Comparison of ENCODE assay signal across 8 cellular contexts in genomic region chr3:66816110-66816761, GRCh38.
DNase-seq lines count a peak whose midpoint lies in the region; ATAC-seq, FAIRE-seq and TF ChIP-seq lines count a peak whose summit lies in the region.

No MANE protein-coding gene starts in this region.

- FAIRE-seq in G401.6 (lab: Jason Lieb, UNC) = peak; percentile 86

- TF ChIP-seq CTCF in natural killer cell (IDR thresholded peaks at IDR 0.05) = peak; percentile 69

- H3K36me3 Mint-ChIP-seq in natural killer cell = no peaks in the 10 kb centered on the region

- H3K27me3 ChIP-seq in effector memory CD4-positive, alpha-beta T cell (replicated peaks; ENCODE audit: control insufficient read depth, insufficient read depth, low read length, poor library complexity, severe bottlenecking) = no peaks in the 10 kb centered on the region

- no peak overlapping the region for H3K4me3 Mint-ChIP-seq in natural killer cell

- H3K9ac ChIP-seq in SK-N-MC (ENCODE audit: insufficient read length) = no peak overlapping the region

- ATAC-seq in GM21619 (IDR thresholded peaks at IDR 0.05; ENCODE audit: unreplicated experiment) (peak; percentile 71), natural killer cell (peak; percentile 72 to 77 (median 77))

- intact Hi-C loops in natural killer cell (cut with micrococcal nuclease) = loop anchor here (1.0 kb wide), 3 partner anchors 409 to 562 kb away; no protein-coding TSS in a partner anchor

- H3K4me1 ChIP-seq in effector memory CD4-positive, alpha-beta T cell (ENCODE audit: control insufficient read depth, insufficient read depth, low read length, poor library complexity, severe bottlenecking) = no peaks in the 10 kb centered on the region

- H3K9me3 Mint-ChIP-seq in natural killer cell = no peaks in the 10 kb centered on the region

- no peak overlapping the region for H3K27ac Mint-ChIP-seq in natural killer cell

- H3K9me3 ChIP-seq in SK-N-MC (ENCODE audit: low read depth, low read length) = no peaks in the 10 kb centered on the region
- H3K9me3 ChIP-seq in effector memory CD4-positive, alpha-beta T cell (ENCODE audit: control insufficient read depth, low read length) = no peaks in the 10 kb centered on the region

- peaks cover 2 to 25% of the 10 kb centered on the region in 2 donors for H3K27me3 Mint-ChIP-seq in natural killer cell (ENCODE audit: low read depth in 2 of 2)

- no peak overlapping the region for H3K4me3 ChIP-seq in SK-N-MC
- H3K4me3 ChIP-seq in effector memory CD4-positive, alpha-beta T cell (ENCODE audit: insufficient read depth, low read depth, low read length, poor library complexity, severe bottlenecking) = no peak overlapping the region

- H3K4me1 Mint-ChIP-seq in natural killer cell = no peaks in the 10 kb centered on the region

- H3K27ac ChIP-seq in SK-N-MC = no peak overlapping the region
- no peak overlapping the region for H3K27ac ChIP-seq in effector memory CD4-positive, alpha-beta T cell (ENCODE audit: insufficient read depth, low read length, poor library complexity, severe bottlenecking)

- DNase-seq in NCI-H1092 treated with DMSO at 0.1 percent for 48 hours (lab: John Stamatoyannopoulos, UW) = peak; percentile 67
- peak; percentile 68 for DNase-seq in SK-N-MC (ENCODE audit: low read depth, low spot score)
- DNase-seq in fibroblast of gingiva (ENCODE audit: low read depth) = peak; percentile 54
- no peak for DNase-seq in natural killer cell
- no peak for DNase-seq in 8988T
- no peak for DNase-seq in effector memory CD4-positive, alpha-beta T cell

- H3K36me3 ChIP-seq in SK-N-MC (ENCODE audit: insufficient read depth, low read length) = no peaks in the 10 kb centered on the region
- H3K36me3 ChIP-seq in effector memory CD4-positive, alpha-beta T cell (ENCODE audit: control insufficient read depth, insufficient read depth, low read length) = no peaks in the 10 kb centered on the region

Comparison
In these comparisons a context has a peak if more than half of its experiments do, and no peak if none do; other contexts are left out.
1. DNase-seq: peak in NCI-H1092 treated with DMSO at 0.1 percent for 48 hours (single experiment), SK-N-MC (single experiment) and fibroblast of gingiva (single experiment); none in natural killer cell (single experiment), 8988T (single experiment) and effector memory CD4-positive, alpha-beta T cell (0 of 3).